ENCODE assay signal across 7 cellular contexts in the genomic region with DNA sequence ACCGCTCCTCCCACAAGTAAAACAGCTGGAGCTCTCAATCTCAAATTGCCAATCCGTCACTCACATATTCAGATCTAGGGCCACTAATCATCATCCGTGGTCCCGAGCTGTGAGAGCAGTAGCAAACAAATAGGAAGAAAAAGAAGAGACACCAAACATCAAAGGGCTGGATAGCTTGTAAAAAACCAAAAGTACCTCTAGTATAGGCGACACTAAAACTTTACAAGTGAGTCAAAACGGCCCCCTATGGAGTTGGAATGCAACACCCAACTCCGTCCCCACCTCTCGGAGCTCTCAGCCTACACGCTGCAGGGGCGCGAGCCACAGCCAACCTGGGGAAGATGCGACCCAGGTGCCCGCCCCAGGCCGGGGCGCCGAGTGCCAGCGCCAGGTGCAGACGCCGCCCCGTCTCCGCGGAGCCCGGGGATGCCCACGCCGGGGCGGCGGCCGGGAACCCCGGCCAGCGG. TPM values are rescaled to one million over a fixed set of nuclear protein-coding genes. Genes with fewer than 3 reads are reported as not detected.
DNase-seq lines count a peak whose midpoint lies in the region; ATAC-seq and TF ChIP-seq lines count a peak whose summit lies in the region.

No MANE protein-coding gene starts in this region.

- H3K27me3 ChIP-seq in H9 (ENCODE audit: insufficient read depth, low read length) (no peaks in the 10 kb centered on the region), suprapubic skin (no peaks in the 10 kb centered on the region)

- no peak overlapping the region for H2BK5ac ChIP-seq in H9 (ENCODE audit: insufficient read length, low read length)

- H2BK12ac ChIP-seq in H9 (ENCODE audit: insufficient read length, low read depth, low read length): no peak overlapping the region

- H3K4me1 Mint-ChIP-seq in H9: peaks cover 12 to 14% of the 10 kb centered on the region in 2 experiments
- H3K4me1 Mint-ChIP-seq in natural killer cell treated with Interleukin-12 subunit alpha and Interleukin-12 subunit beta and Interleukin-15 and Interleukin-18, amount 100 ng/mL, for 72 hours (ENCODE audit: low read depth in 2 of 2): peaks cover 23 to 34% of the 10 kb centered on the region in 2 donors

- DNase-seq in H9: peak; percentile 52
- DNase-seq in LNCaP clone FGC (ENCODE audit: low read depth): peak; percentile 2
- peak; percentile 35 to 47 for DNase-seq in activated CD4-positive, alpha-beta T cell treated with anti-CD3 and anti-CD28 coated beads, Interleukin-2, amount 50 U/mL, for 4 hours
- no peak for DNase-seq in epithelial cell of prostate (ENCODE audit: low read depth, low spot score)
- DNase-seq in natural killer cell treated with Interleukin-12 subunit alpha and Interleukin-12 subunit beta and Interleukin-15 and Interleukin-18, amount 100 ng/mL, for 72 hours (ENCODE audit: low spot score): no peak
- DNase-seq in suprapubic skin (ENCODE audit: low spot score in 2 of 2): peak in 1 of 2 donors; percentile 65

- WGBS in H9 (ENCODE audit: extremely low coverage, insufficient read length, low lambda C conversion rate): no CpG with 5 or more reads among the region's 30 CpGs
- WGBS in suprapubic skin: under 1% methylated on average over 8 of the region's 30 CpGs

- TF ChIP-seq EP300 in suprapubic skin (IDR thresholded peaks at IDR 0.05): no peak

- no peak overlapping the region for H3K18ac ChIP-seq in H9 (ENCODE audit: insufficient read length, low read depth, low read length)

- peaks cover 4% of the 10 kb centered on the region for H3K79me1 ChIP-seq in H9 (ENCODE audit: insufficient read depth, low read depth, low read length, poor library complexity, severe bottlenecking)

- peak overlapping the region; percentile 51 for H3K4me2 ChIP-seq in H9 (ENCODE audit: insufficient read depth, insufficient read length, low read length)

- no peaks in the 10 kb centered on the region for H3K27me3 Mint-ChIP-seq in H9 (ENCODE audit: low read depth)
- H3K27me3 Mint-ChIP-seq in natural killer cell treated with Interleukin-12 subunit alpha and Interleukin-12 subunit beta and Interleukin-15 and Interleukin-18, amount 100 ng/mL, for 72 hours: no peaks in the 10 kb centered on the region

- H3K4me3 Mint-ChIP-seq in H9: peak overlapping the region; percentile 79 to 88
- peak overlapping the region; percentile 87 for H3K4me3 Mint-ChIP-seq in natural killer cell treated with Interleukin-12 subunit alpha and Interleukin-12 subunit beta and Interleukin-15 and Interleukin-18, amount 100 ng/mL, for 72 hours

- no peak for TF ChIP-seq POLR2A in suprapubic skin (IDR thresholded peaks at IDR 0.05)

- H3K4me1 ChIP-seq in H9 (ENCODE audit: insufficient read depth, low read length): no peaks in the 10 kb centered on the region
- H3K4me1 ChIP-seq in suprapubic skin: peaks cover 26% of the 10 kb centered on the region

- H3K23ac ChIP-seq in H9 (ENCODE audit: insufficient read length, low read depth, low read length): no peak overlapping the region

- H3K4me3 ChIP-seq in LNCaP clone FGC (ENCODE audit: low read depth, low read length) (peak overlapping the region; percentile 72), suprapubic skin (peak overlapping the region; percentile 99)

- peak overlapping the region; percentile 64 for H3K9ac ChIP-seq in H9 (ENCODE audit: extremely low read depth, insufficient read length, low read length)

- peak overlapping the region in 2 of 3 experiments; percentile 24 to 45; a peak in 3 of 7 replicates for H3K27ac Mint-ChIP-seq in H9
- H3K27ac Mint-ChIP-seq in natural killer cell treated with Interleukin-12 subunit alpha and Interleukin-12 subunit beta and Interleukin-15 and Interleukin-18, amount 100 ng/mL, for 72 hours: peak overlapping the region; percentile 72 to 85

- H2AFZ ChIP-seq in H9 (ENCODE audit: low read length): no peak overlapping the region

- H4K20me1 ChIP-seq in H9 (ENCODE audit: control insufficient read depth, insufficient read depth, insufficient read length): no peaks in the 10 kb centered on the region

- no peak overlapping the region for H4K8ac ChIP-seq in H9 (replicated peaks; ENCODE audit: insufficient read length, low read depth, low read length)

- no peaks in the 10 kb centered on the region for H3K9me3 Mint-ChIP-seq in H9
- H3K9me3 Mint-ChIP-seq in natural killer cell treated with Interleukin-12 subunit alpha and Interleukin-12 subunit beta and Interleukin-15 and Interleukin-18, amount 100 ng/mL, for 72 hours: peaks cover 3% of the 10 kb centered on the region

- H2BK120ac ChIP-seq in H9 (ENCODE audit: low read depth, low read length, poor library complexity, severe bottlenecking): no peak overlapping the region

- no peak overlapping the region for H4K5ac ChIP-seq in H9 (ENCODE audit: insufficient read length, low read depth, low read length)

- peaks cover 3% of the 10 kb centered on the region for H3K23me2 ChIP-seq in H9 (ENCODE audit: insufficient read length, low read depth, low read length, poor library complexity, severe bottlenecking)

- H3K9me3 ChIP-seq in H9 (ENCODE audit: control insufficient read depth, low read depth, low read length) (no peaks in the 10 kb centered on the region), suprapubic skin (no peaks in the 10 kb centered on the region)

- TF ChIP-seq CTCF in H9 (conservative IDR thresholded peaks at IDR 0.05): no peak
- TF ChIP-seq CTCF in LNCaP clone FGC (IDR thresholded peaks at IDR 0.05; ENCODE audit: control insufficient read depth, extremely low read depth, insufficient read depth): no peak
- no peak for TF ChIP-seq CTCF in suprapubic skin (IDR thresholded peaks at IDR 0.05)

- H2AK5ac ChIP-seq in H9 (ENCODE audit: insufficient read length, low read length): no peak overlapping the region

- no peak overlapping the region for H3K27ac ChIP-seq in H9 (ENCODE audit: insufficient read length, low read depth, low read length)
- peak overlapping the region; percentile 68 for H3K27ac ChIP-seq in epithelial cell of prostate
- peak overlapping the region; percentile 91 for H3K27ac ChIP-seq in suprapubic skin

- peak overlapping the region; percentile 85; the same call in 1 of the 2 replicates for H3K14ac ChIP-seq in H9 (ENCODE audit: insufficient read depth, low read length)

- no peak overlapping the region for H3T11ph ChIP-seq in H9 (ENCODE audit: low read length)

- H3K36me3 Mint-ChIP-seq in H9 (ENCODE audit: insufficient read depth in 1 of 3, low read depth in 3 of 3): peaks cover 12 to 15% (median 13%) of the 10 kb centered on the region in 3 experiments
- H3K36me3 Mint-ChIP-seq in natural killer cell treated with Interleukin-12 subunit alpha and Interleukin-12 subunit beta and Interleukin-15 and Interleukin-18, amount 100 ng/mL, for 72 hours: peaks cover 13% of the 10 kb centered on the region

- H3K4ac ChIP-seq in H9 (ENCODE audit: low read depth, low read length): no peak overlapping the region

- ATAC-seq in GM18498 (IDR thresholded peaks at IDR 0.05; ENCODE audit: unreplicated experiment): peak; percentile 44
- ATAC-seq in natural killer cell treated with Interleukin-12 subunit alpha and Interleukin-12 subunit beta and Interleukin-15 and Interleukin-18, amount 100 ng/mL, for 72 hours: peak in 1 of 2 donors; percentile 65

- no peaks in the 10 kb centered on the region for H3K36me3 ChIP-seq in suprapubic skin

- H2BK20ac ChIP-seq in H9 (ENCODE audit: low read depth, low read length, poor library complexity, severe bottlenecking): no peak overlapping the region

- H4K91ac ChIP-seq in H9 (ENCODE audit: insufficient read length, low read depth, low read length): no peak overlapping the region

- peaks cover 20% of the 10 kb centered on the region; the same call in 1 of the 2 replicates for H3K79me2 ChIP-seq in H9 (ENCODE audit: insufficient read depth, low read length)

- no peak overlapping the region for H2BK15ac ChIP-seq in H9 (ENCODE audit: low read depth, low read length)

- no peak overlapping the region for H3K56ac ChIP-seq in H9 (ENCODE audit: insufficient read length, low read depth, low read length)

RNA-seq across cellular contexts. Expression of gene FAM3C, which starts 0.6 kb away (rescaled TPM):
- 61.4 and 64.5 TPM in 2 replicates for total RNA-seq in H9 (2021)
- 10 to 100 TPM; 52.5 to 71.4 TPM for total RNA-seq in natural killer cell treated with Interleukin-12 subunit alpha and Interleukin-12 subunit beta and Interleukin-15 and Interleukin-18, amount 100 ng/mL, for 72 hours
- total RNA-seq in suprapubic skin: 10 to 100 TPM; 31.8 to 39.1 (median 35.9) TPM

Comparison
In these comparisons a context has a peak if more than half of its experiments do, and no peak if none do; other contexts are left out.
1. DNase-seq: peak in H9 (single experiment), LNCaP clone FGC (single experiment) and activated CD4-positive, alpha-beta T cell treated with anti-CD3 and anti-CD28 coated beads, Interleukin-2, amount 50 U/mL, for 4 hours (2 of 2); none in epithelial cell of prostate (single experiment) and natural killer cell treated with Interleukin-12 subunit alpha and Interleukin-12 subunit beta and Interleukin-15 and Interleukin-18, amount 100 ng/mL, for 72 hours (single experiment).